ENCODE assay signal across 26 cellular contexts in genomic region chr5:125552486-125552885, GRCh38.
"Had no signal": no experiment of that assay in that cellular context is flagged by ENCODE, and none has a peak within 500 bp of the region (broad histone marks: within the 10 kb centered on the region; RNA-seq: fewer than 3 reads in every experiment).

No MANE protein-coding gene starts in this region.

- H3K4me3 Mint-ChIP-seq: activated CD4-positive, alpha-beta T cell treated with anti-CD3 and anti-CD28 coated beads for 36 hours; activated CD8-positive, alpha-beta memory T cell treated with anti-CD3 and anti-CD28 coated beads, Interleukin-2, amount 10 ng/mL, durations not matched to agents 7 days and 5 days; activated CD8-positive, alpha-beta T cell treated with anti-CD3 and anti-CD28 coated beads, Interleukin-2, amount 10 ng/mL, durations not matched to agents 7 days and 5 days; activated naive CD8-positive, alpha-beta T cell; memory B cell; naive thymus-derived CD8-positive, alpha-beta T cell; neural progenitor cell; stimulated activated naive B cell treated with anti-CD40 and anti-IgM and Interleukin-4, amounts not matched to agents 10 μg/mL and 1 μg/mL and 100 μg/mL, for 72 hours had no signal

- H3K27ac ChIP-seq: brain microvascular endothelial cell, neural progenitor cell, right atrium auricular region had no signal

- H3K27me3 Mint-ChIP-seq: activated CD4-positive, alpha-beta T cell treated with anti-CD3 and anti-CD28 coated beads for 36 hours; activated CD8-positive, alpha-beta memory T cell treated with anti-CD3 and anti-CD28 coated beads, Interleukin-2, amount 10 ng/mL, durations not matched to agents 7 days and 5 days; activated naive CD8-positive, alpha-beta T cell; memory B cell; naive thymus-derived CD8-positive, alpha-beta T cell had no signal

- H3K9ac ChIP-seq: neural progenitor cell had no signal

- H3K36me3 ChIP-seq: brain microvascular endothelial cell, neural progenitor cell, right atrium auricular region, tibial nerve had no signal

- H3K27me3 ChIP-seq: brain microvascular endothelial cell, neural progenitor cell, right atrium auricular region, tibial nerve had no signal

- DNase-seq: activated CD4-positive, alpha-beta T cell treated with anti-CD3 and anti-CD28 coated beads for 36 hours; activated CD4-positive, CD25-positive, alpha-beta regulatory T cell; activated CD8-positive, alpha-beta memory T cell treated with anti-CD3 and anti-CD28 coated beads, Interleukin-2, amount 10 ng/mL, durations not matched to agents 7 days and 5 days; activated CD8-positive, alpha-beta T cell treated with anti-CD3 and anti-CD28 coated beads, Interleukin-2, amount 10 ng/mL, durations not matched to agents 7 days and 5 days; activated naive CD4-positive, alpha-beta T cell; activated T-cell treated with anti-CD3 and anti-CD28 coated beads, Interleukin-2, amount 50 U/mL, for 48 hours; aorta; brain microvascular endothelial cell; caudate nucleus; cortex of kidney; head of caudate nucleus; hippocampal formation; kidney; left colon; naive thymus-derived CD8-positive, alpha-beta T cell; occipital lobe; stimulated activated CD4-positive, alpha-beta T cell treated with anti-CD3 and anti-CD28 coated beads, Interleukin-15, amount 100 ng/mL, for 24 hours; stimulated activated CD4-positive, alpha-beta T cell treated with anti-CD3 and anti-CD28 coated beads, Interleukin-2, amount 100 ng/mL, for 24 hours; stimulated activated naive B cell treated with anti-CD40 and anti-IgM and Interleukin-4, amounts not matched to agents 10 μg/mL and 1 μg/mL and 100 μg/mL, for 72 hours; T-helper 2 cell had no signal

- H3K9me3 Mint-ChIP-seq: memory B cell; stimulated activated naive B cell treated with anti-CD40 and anti-IgM and Interleukin-4, amounts not matched to agents 10 μg/mL and 1 μg/mL and 100 μg/mL, for 72 hours had no signal

- H3K36me3 Mint-ChIP-seq: activated CD8-positive, alpha-beta memory T cell treated with anti-CD3 and anti-CD28 coated beads, Interleukin-2, amount 10 ng/mL, durations not matched to agents 7 days and 5 days; activated naive CD8-positive, alpha-beta T cell; memory B cell; naive thymus-derived CD8-positive, alpha-beta T cell; stimulated activated naive B cell treated with anti-CD40 and anti-IgM and Interleukin-4, amounts not matched to agents 10 μg/mL and 1 μg/mL and 100 μg/mL, for 72 hours had no signal

- FAIRE-seq: kidney had no signal

- H3K4me2 ChIP-seq: neural progenitor cell had no signal

- H3K4me3 ChIP-seq: neural progenitor cell, right atrium auricular region, tibial nerve had no signal

- H3K27ac Mint-ChIP-seq: activated CD4-positive, alpha-beta T cell treated with anti-CD3 and anti-CD28 coated beads for 36 hours; activated CD8-positive, alpha-beta memory T cell treated with anti-CD3 and anti-CD28 coated beads, Interleukin-2, amount 10 ng/mL, durations not matched to agents 7 days and 5 days; activated CD8-positive, alpha-beta T cell treated with anti-CD3 and anti-CD28 coated beads, Interleukin-2, amount 10 ng/mL, durations not matched to agents 7 days and 5 days; activated naive CD8-positive, alpha-beta T cell; memory B cell; naive thymus-derived CD8-positive, alpha-beta T cell; neural progenitor cell; stimulated activated naive B cell treated with anti-CD40 and anti-IgM and Interleukin-4, amounts not matched to agents 10 μg/mL and 1 μg/mL and 100 μg/mL, for 72 hours had no signal

- H3K9me3 ChIP-seq: right atrium auricular region, tibial nerve had no signal

- H3K4me1 Mint-ChIP-seq: activated CD4-positive, alpha-beta T cell treated with anti-CD3 and anti-CD28 coated beads for 36 hours; activated CD8-positive, alpha-beta memory T cell treated with anti-CD3 and anti-CD28 coated beads, Interleukin-2, amount 10 ng/mL, durations not matched to agents 7 days and 5 days; memory B cell; naive thymus-derived CD8-positive, alpha-beta T cell had no signal

- H2AFZ ChIP-seq: neural progenitor cell had no signal

- ATAC-seq: activated CD4-positive, alpha-beta T cell treated with anti-CD3 and anti-CD28 coated beads for 36 hours; activated CD8-positive, alpha-beta memory T cell treated with anti-CD3 and anti-CD28 coated beads, Interleukin-2, amount 10 ng/mL, durations not matched to agents 7 days and 5 days; activated CD8-positive, alpha-beta T cell treated with anti-CD3 and anti-CD28 coated beads, Interleukin-2, amount 10 ng/mL, durations not matched to agents 7 days and 5 days; esophagus mucosa; naive thymus-derived CD8-positive, alpha-beta T cell; stimulated activated naive B cell treated with anti-CD40 and anti-IgM and Interleukin-4, amounts not matched to agents 10 μg/mL and 1 μg/mL and 100 μg/mL, for 72 hours had no signal
